Comparison of ENCODE assay signal across 16 cellular contexts in the genomic region with DNA sequence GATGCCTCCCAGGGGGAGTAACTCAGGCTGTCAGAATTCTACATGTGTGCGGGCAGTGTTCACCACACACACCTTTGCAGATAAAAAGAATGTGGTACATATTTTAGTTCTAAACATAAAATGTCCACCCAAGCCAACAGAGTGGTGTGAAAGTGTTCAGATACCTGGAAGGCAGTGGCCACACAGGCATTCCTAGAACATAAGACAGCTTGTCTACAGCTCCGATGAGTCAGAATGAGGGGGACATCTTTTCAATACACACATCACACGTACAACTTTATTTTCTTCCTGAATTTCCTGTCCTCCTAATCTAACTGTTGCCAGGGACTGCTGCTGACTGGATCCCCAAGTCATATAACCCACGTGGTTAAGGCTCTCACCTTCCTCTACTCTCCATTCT.
DNase-seq lines count a peak whose midpoint lies in the region; ATAC-seq, FAIRE-seq and TF ChIP-seq lines count a peak whose summit lies in the region.
"Had no signal": no experiment of that assay in that cellular context is flagged by ENCODE, and none has a peak within 500 bp of the region (broad histone marks: within the 10 kb centered on the region; RNA-seq: fewer than 3 reads in every experiment).

No MANE protein-coding gene starts in this region.

- peaks cover 5 to 14% of the 10 kb centered on the region in 2 experiments for H3K4me1 ChIP-seq in trophoblast cell (ENCODE audit: control insufficient read depth in 1 of 2, insufficient read depth in 2 of 2, low read length in 2 of 2)
- H3K4me1 ChIP-seq: lower lobe of right lung had no signal

- TF ChIP-seq POLR2A in H54 (IDR thresholded peaks at IDR 0.05; ENCODE audit: low read depth, low read length), result no peak

- no peak overlapping the region for H3K27ac Mint-ChIP-seq in activated T-helper 1 cell treated with anti-CD3 and anti-CD28 coated beads, Interleukin-12 subunit alpha, Interleukin-12 subunit beta, Interleukin-2, Interleukin-4 antibody, amounts not matched to agents 30 ng/mL and 10 ng/mL and 1 ng/mL, durations not matched to agents 14 hours and 24 hours and 36 hours
- H3K27ac Mint-ChIP-seq: activated T-helper 2 cell treated with anti-CD3 and anti-CD28 coated beads, Interferon-gamma antibody, Interleukin-2, Interleukin-4, amounts not matched to agents 10 μg/mL and 5 μg/mL and 100 μg/mL, durations not matched to agents 14 hours and 24 hours and 36 hours; naive B cell had no signal

- H2AFZ ChIP-seq in trophoblast cell (ENCODE audit: insufficient read depth, low read length, poor library complexity), result no peak overlapping the region

- no peak overlapping the region for H2AK5ac ChIP-seq in trophoblast cell (ENCODE audit: low read length)

- peaks cover 3% of the 10 kb centered on the region for H3K79me2 ChIP-seq in trophoblast cell (ENCODE audit: control insufficient read depth, insufficient read depth, low read length, poor library complexity)

- no peak overlapping the region for H3K18ac ChIP-seq in trophoblast cell (ENCODE audit: low read length)

- H4K12ac ChIP-seq in trophoblast cell (ENCODE audit: low read depth, low read length), result no peak overlapping the region

- no peak overlapping the region for H3K4me3 ChIP-seq in epithelial cell of esophagus (ENCODE audit: low read length)
- H3K4me3 ChIP-seq in trophoblast cell (ENCODE audit: low read depth, low read length), result no peak overlapping the region
- H3K4me3 ChIP-seq: lower lobe of right lung had no signal

- H3K23ac ChIP-seq in trophoblast cell (ENCODE audit: low read length), result no peak overlapping the region

- no peak overlapping the region for H3K14ac ChIP-seq in trophoblast cell (ENCODE audit: low read length)

- H3K9me3 Mint-ChIP-seq in activated T-helper 1 cell treated with anti-CD3 and anti-CD28 coated beads, Interleukin-12 subunit alpha, Interleukin-12 subunit beta, Interleukin-2, Interleukin-4 antibody, amounts not matched to agents 30 ng/mL and 10 ng/mL and 1 ng/mL, durations not matched to agents 14 hours and 24 hours and 36 hours, result no peaks in the 10 kb centered on the region
- H3K9me3 Mint-ChIP-seq: activated T-helper 2 cell treated with anti-CD3 and anti-CD28 coated beads, Interferon-gamma antibody, Interleukin-2, Interleukin-4, amounts not matched to agents 10 μg/mL and 5 μg/mL and 100 μg/mL, durations not matched to agents 14 hours and 24 hours and 36 hours had no signal

- H4K8ac ChIP-seq in trophoblast cell (ENCODE audit: low read depth, low read length), result no peak overlapping the region

- CTCF ChIA-PET in RWPE1 (lab: Yijun Ruan, JAX), result no interaction called here

- no peak for TF ChIP-seq CTCF in RWPE1 (conservative IDR thresholded peaks at IDR 0.05; ENCODE audit: low read depth)
- TF ChIP-seq CTCF in epithelial cell of esophagus (IDR thresholded peaks at IDR 0.05; ENCODE audit: insufficient read depth, low read depth, low read length, missing control alignments), result no peak

- no peak for FAIRE-seq in H54 (lab: Jason Lieb, UNC)

- peak; percentile 24 for DNase-seq in H54 (ENCODE audit: insufficient read length, low spot score)
- DNase-seq in RWPE1 (ENCODE audit: low spot score), result peak; percentile 11
- peak; percentile 71 for DNase-seq in epithelial cell of esophagus (ENCODE audit: low read depth)
- peak; percentile 69 to 85 for DNase-seq in trophoblast cell
- DNase-seq in activated T-helper 1 cell treated with anti-CD3 and anti-CD28 coated beads, Interleukin-12 subunit alpha, Interleukin-12 subunit beta, Interleukin-2, Interleukin-4 antibody, amounts not matched to agents 30 ng/mL and 10 ng/mL and 1 ng/mL, durations not matched to agents 14 hours and 24 hours and 36 hours (ENCODE audit: low spot score), result no peak
- DNase-seq in NCI-H526 treated with DMSO at 0.1 percent for 48 hours (lab: John Stamatoyannopoulos, UW), result no peak
- DNase-seq in central memory CD4-positive, alpha-beta T cell, result no peak
- DNase-seq: activated CD8-positive, alpha-beta memory T cell treated with anti-CD3 and anti-CD28 coated beads for 24 hours; lower lobe of right lung; naive B cell; NCI-H187 treated with DMSO at 0.1 percent for 48 hours; NCI-H526; stimulated activated CD4-positive, alpha-beta T cell treated with anti-CD3 and anti-CD28 coated beads, Interleukin-1b, Interleukin-23, amount 100 ng/mL, for 48 hours; substantia nigra had no signal

- H3K27ac ChIP-seq in RWPE1 (no peak overlapping the region), trophoblast cell (ENCODE audit: low read depth, low read length) (no peak overlapping the region)
- H3K27ac ChIP-seq: lower lobe of right lung had no signal

- no peak overlapping the region for H4K91ac ChIP-seq in trophoblast cell (ENCODE audit: low read depth, low read length)

- no peak overlapping the region for H3K9ac ChIP-seq in trophoblast cell (ENCODE audit: low read length)

- POLR2A ChIA-PET in RWPE1 (lab: Yijun Ruan, JAX; ENCODE audit: low non-redundant PET), result no interaction called here

- peaks cover 3% of the 10 kb centered on the region for H3K79me1 ChIP-seq in trophoblast cell (ENCODE audit: low read length)

- no peak overlapping the region for H3K4ac ChIP-seq in trophoblast cell (ENCODE audit: low read depth, low read length)

- no peaks in the 10 kb centered on the region for H3K36me3 Mint-ChIP-seq in activated T-helper 1 cell treated with anti-CD3 and anti-CD28 coated beads, Interleukin-12 subunit alpha, Interleukin-12 subunit beta, Interleukin-2, Interleukin-4 antibody, amounts not matched to agents 30 ng/mL and 10 ng/mL and 1 ng/mL, durations not matched to agents 14 hours and 24 hours and 36 hours (ENCODE audit: low read depth)
- H3K36me3 Mint-ChIP-seq: naive B cell had no signal

- no peak overlapping the region for H2BK120ac ChIP-seq in trophoblast cell (ENCODE audit: insufficient read depth, low read length, poor library complexity)

- H3K27me3 ChIP-seq in trophoblast cell (ENCODE audit: insufficient read depth, low read length), result no peaks in the 10 kb centered on the region

- no peak overlapping the region for H2BK5ac ChIP-seq in trophoblast cell (ENCODE audit: low read depth, low read length, poor library complexity)

- H3K4me2 ChIP-seq in trophoblast cell (ENCODE audit: low read length), result no peak overlapping the region

- H3K4me1 Mint-ChIP-seq in activated T-helper 1 cell treated with anti-CD3 and anti-CD28 coated beads, Interleukin-12 subunit alpha, Interleukin-12 subunit beta, Interleukin-2, Interleukin-4 antibody, amounts not matched to agents 30 ng/mL and 10 ng/mL and 1 ng/mL, durations not matched to agents 14 hours and 24 hours and 36 hours (ENCODE audit: low read depth), result no peaks in the 10 kb centered on the region

- H3K36me3 ChIP-seq in trophoblast cell (ENCODE audit: control insufficient read depth in 1 of 2, insufficient read depth in 2 of 2, low read length in 2 of 2), result peaks cover 2 to 4% of the 10 kb centered on the region in 2 experiments
- H3K36me3 ChIP-seq: lower lobe of right lung had no signal

- no peak overlapping the region for H3K4me3 Mint-ChIP-seq in activated T-helper 1 cell treated with anti-CD3 and anti-CD28 coated beads, Interleukin-12 subunit alpha, Interleukin-12 subunit beta, Interleukin-2, Interleukin-4 antibody, amounts not matched to agents 30 ng/mL and 10 ng/mL and 1 ng/mL, durations not matched to agents 14 hours and 24 hours and 36 hours
- H3K4me3 Mint-ChIP-seq: naive B cell had no signal

- ATAC-seq in GM18868 (IDR thresholded peaks at IDR 0.05; ENCODE audit: unreplicated experiment), result no peak
- ATAC-seq: lower lobe of right lung had no signal

- intact Hi-C loops in activated T-helper 1 cell treated with anti-CD3 and anti-CD28 coated beads, Interleukin-12 subunit alpha, Interleukin-12 subunit beta, Interleukin-2, Interleukin-4 antibody, amounts not matched to agents 30 ng/mL and 10 ng/mL and 1 ng/mL, durations not matched to agents 14 hours and 24 hours and 36 hours (cut with micrococcal nuclease), result no loop called here

- H2BK12ac ChIP-seq in trophoblast cell (ENCODE audit: low read length), result no peak overlapping the region

- no CpG with 5 or more reads among the region's 4 CpGs for WGBS in trophoblast cell (ENCODE audit: extremely low coverage, insufficient coverage, insufficient read length)

- peaks cover 2% of the 10 kb centered on the region for H3K9me3 ChIP-seq in trophoblast cell (ENCODE audit: insufficient read depth, low read depth, low read length)
- H3K9me3 ChIP-seq: lower lobe of right lung had no signal

- peaks cover 2% of the 10 kb centered on the region for H3K27me3 Mint-ChIP-seq in activated T-helper 1 cell treated with anti-CD3 and anti-CD28 coated beads, Interleukin-12 subunit alpha, Interleukin-12 subunit beta, Interleukin-2, Interleukin-4 antibody, amounts not matched to agents 30 ng/mL and 10 ng/mL and 1 ng/mL, durations not matched to agents 14 hours and 24 hours and 36 hours (ENCODE audit: insufficient read depth)
- H3K27me3 Mint-ChIP-seq: naive B cell had no signal

Comparison
In these comparisons a context has a peak if more than half of its experiments do, and no peak if none do; other contexts are left out.
1. DNase-seq: peak in H54 (single experiment), RWPE1 (single experiment), epithelial cell of esophagus (single experiment) and trophoblast cell (2 of 2); none in activated T-helper 1 cell treated with anti-CD3 and anti-CD28 coated beads, Interleukin-12 subunit alpha, Interleukin-12 subunit beta, Interleukin-2, Interleukin-4 antibody, amounts not matched to agents 30 ng/mL and 10 ng/mL and 1 ng/mL, durations not matched to agents 14 hours and 24 hours and 36 hours (single experiment), NCI-H526 treated with DMSO at 0.1 percent for 48 hours (single experiment) and central memory CD4-positive, alpha-beta T cell (single experiment).